In the genomic region with DNA sequence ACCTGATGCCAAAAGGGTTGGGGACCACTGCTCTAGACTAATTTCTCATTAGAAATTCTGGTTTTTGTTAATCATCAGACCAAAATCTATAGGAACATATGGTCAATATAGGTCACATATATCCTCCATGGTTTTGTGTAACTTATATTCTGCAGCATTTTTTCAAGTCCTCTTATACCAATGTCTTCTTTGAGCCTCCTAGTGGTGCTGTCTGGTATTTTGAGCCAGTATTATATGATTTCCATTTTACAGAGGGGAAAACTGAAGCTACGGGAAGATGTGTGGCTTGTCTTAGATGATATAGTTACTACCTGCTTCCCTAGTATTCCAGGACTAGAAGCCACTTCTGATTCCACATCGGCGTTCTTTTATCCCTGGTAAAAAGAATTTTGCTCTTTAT, we compare ENCODE assay signal across 15 cellular contexts. TPM values are rescaled to one million over a fixed set of nuclear protein-coding genes. Genes with fewer than 3 reads are reported as not detected.
A peak's percentile ranks its signal among the peaks of the same experiment; 100 is the strongest.
DNase-seq lines count a peak whose midpoint lies in the region; ATAC-seq and TF ChIP-seq lines count a peak whose summit lies in the region.
"Had no signal": no experiment of that assay in that cellular context is flagged by ENCODE, and none has a peak within 500 bp of the region (broad histone marks: within the 10 kb centered on the region; RNA-seq: fewer than 3 reads in every experiment).

No MANE protein-coding gene starts in this region.

- intact Hi-C loops in psoas muscle (cut with DNase I) (no loop called here), vagina (cut with DNase I) (no loop called here)

- H3K4me3 ChIP-seq in MM.1S (ENCODE audit: low read length) (no peak overlapping the region), choroid plexus epithelial cell (ENCODE audit: low read depth, low read length) (no peak overlapping the region), psoas muscle (no peak overlapping the region), WERI-Rb-1 (ENCODE audit: low read depth, low read length) (no peak overlapping the region), vagina (no peak overlapping the region)
- H3K4me3 ChIP-seq: HAP-1 had no signal

- no peak for TF ChIP-seq POLR2A in vagina (IDR thresholded peaks at IDR 0.05)

- H3K9me3 ChIP-seq in MM.1S (replicated peaks; ENCODE audit: insufficient read depth, low read length) (no peaks in the 10 kb centered on the region), psoas muscle (no peaks in the 10 kb centered on the region), WERI-Rb-1 (ENCODE audit: severe bottlenecking) (no peaks in the 10 kb centered on the region), vagina (no peaks in the 10 kb centered on the region)
- H3K9me3 ChIP-seq: HAP-1 had no signal

- H3K4me2 ChIP-seq in MM.1S (ENCODE audit: low read depth, low read length): no peak overlapping the region

- no peaks in the 10 kb centered on the region for H4K20me1 ChIP-seq in MM.1S (ENCODE audit: insufficient read depth, low read length)

- 75 to 96% (median 84%) methylated on average over 3 of the region's 3 CpGs for WGBS in psoas muscle, 3 donors

- no peaks in the 10 kb centered on the region for H3F3A ChIP-seq in MM.1S (ENCODE audit: insufficient read depth, low read length)

- H3K27ac ChIP-seq in MM.1S (ENCODE audit: low read length): no peak overlapping the region
- no peak overlapping the region for H3K27ac ChIP-seq in psoas muscle
- H3K27ac ChIP-seq in WERI-Rb-1: no peak overlapping the region
- H3K27ac ChIP-seq in vagina: no peak overlapping the region

- no peak overlapping the region for H2AFZ ChIP-seq in MM.1S (ENCODE audit: low read length)

- H3K9me2 ChIP-seq in MM.1S (replicated peaks; ENCODE audit: insufficient read depth, low read length): no peaks in the 10 kb centered on the region

- no peaks in the 10 kb centered on the region for H3K36me3 ChIP-seq in MM.1S (replicated peaks; ENCODE audit: insufficient read depth, low read length)
- no peaks in the 10 kb centered on the region for H3K36me3 ChIP-seq in psoas muscle (ENCODE audit: insufficient read depth in 1 of 2, low read depth in 1 of 2)
- H3K36me3 ChIP-seq in WERI-Rb-1: no peaks in the 10 kb centered on the region
- no peaks in the 10 kb centered on the region for H3K36me3 ChIP-seq in vagina
- H3K36me3 ChIP-seq: HAP-1 had no signal

- H3K27me3 ChIP-seq in MM.1S (replicated peaks; ENCODE audit: insufficient read depth, low read length) (no peaks in the 10 kb centered on the region), psoas muscle (ENCODE audit: insufficient read depth in 3 of 3, low read length in 2 of 3) (no peaks in the 10 kb centered on the region), WERI-Rb-1 (ENCODE audit: insufficient read depth, low read depth, severe bottlenecking) (no peaks in the 10 kb centered on the region), vagina (no peaks in the 10 kb centered on the region)

- no peak overlapping the region for H3K9ac ChIP-seq in MM.1S (ENCODE audit: low read length)

- H3K79me2 ChIP-seq in MM.1S (ENCODE audit: low read length): no peaks in the 10 kb centered on the region

- no peaks in the 10 kb centered on the region for H3K4me1 ChIP-seq in MM.1S (ENCODE audit: low read length)
- H3K4me1 ChIP-seq in psoas muscle: no peaks in the 10 kb centered on the region
- H3K4me1 ChIP-seq in vagina: no peaks in the 10 kb centered on the region
- H3K4me1 ChIP-seq: HAP-1 had no signal

- peak; percentile 23 for TF ChIP-seq CTCF in MM.1S (IDR thresholded peaks at IDR 0.05; ENCODE audit: low read length)
- TF ChIP-seq CTCF in choroid plexus epithelial cell (conservative IDR thresholded peaks at IDR 0.05; ENCODE audit: low read depth, low read length): peak; percentile 38
- TF ChIP-seq CTCF in psoas muscle (IDR thresholded peaks at IDR 0.05): peak; percentile 5
- no peak for TF ChIP-seq CTCF in WERI-Rb-1 (IDR thresholded peaks at IDR 0.05; ENCODE audit: low read depth, low read length)
- TF ChIP-seq CTCF in vagina (IDR thresholded peaks at IDR 0.05): no peak

- no peak for ATAC-seq in psoas muscle

- DNase-seq in NCI-H748 (lab: John Stamatoyannopoulos, UW; ENCODE audit: unreplicated experiment) (peak; percentile 17), NCI-H748 treated with DMSO at 0.1 percent for 48 hours (lab: John Stamatoyannopoulos, UW) (no peak), MM.1S (no peak), choroid plexus epithelial cell (ENCODE audit: low read depth) (peak; percentile 6), psoas muscle (no peak), WERI-Rb-1 (no peak), vagina (ENCODE audit: extremely low spot score in 2 of 2) (no peak), LoVo (ENCODE audit: low spot score) (no peak)
- DNase-seq: activated CD4-positive, alpha-beta T cell treated with anti-CD3 and anti-CD28 coated beads for 1 hour; NCI-H1048; NCI-H226; small intestine had no signal

RNA-seq across cellular contexts. Expression of gene MAPK4, which starts 13.8 kb away (rescaled TPM):
- 1 to 10 TPM in 2 of 4 donors, under 1 TPM in 2; 0.57 to 1.8 (median 1.1) TPM for total RNA-seq in psoas muscle
- under 1 TPM; 0.36 to 0.68 (median 0.61) TPM for polyA plus RNA-seq in psoas muscle
- 2.2 TPM for total RNA-seq in vagina
- total RNA-seq: glomerular endothelial cell; T-helper 1 cell treated with Interleukin-12 subunit alpha and Interleukin-12 subunit beta and Interleukin-4 antibody, amounts not matched to agents 30 ng/mL and 1 ng/mL, for 36 hours had no signal

Comparison
In these comparisons a context has a peak if more than half of its experiments do, and no peak if none do; other contexts are left out.
1. DNase-seq: peak in NCI-H748 (single experiment) and choroid plexus epithelial cell (single experiment); none in NCI-H748 treated with DMSO at 0.1 percent for 48 hours (single experiment), MM.1S (single experiment), psoas muscle (0 of 2), WERI-Rb-1 (single experiment), vagina (0 of 2) and LoVo (single experiment).
2. CTCF ChIP-seq: peak in MM.1S (single experiment), choroid plexus epithelial cell (single experiment) and psoas muscle (single experiment); none in WERI-Rb-1 (single experiment) and vagina (0 of 3).